Comparison of ENCODE assay signal across 10 cellular contexts in genomic region chr6:96468681-96469224, GRCh38. TPM values are rescaled to one million over a fixed set of nuclear protein-coding genes. Genes with fewer than 3 reads are reported as not detected.
A peak's percentile ranks its signal among the peaks of the same experiment; 100 is the strongest.
DNase-seq lines count a peak whose midpoint lies in the region; ATAC-seq, FAIRE-seq and TF ChIP-seq lines count a peak whose summit lies in the region.
"Had no signal": no experiment of that assay in that cellular context is flagged by ENCODE, and none has a peak within 500 bp of the region (broad histone marks: within the 10 kb centered on the region; RNA-seq: fewer than 3 reads in every experiment).

No MANE protein-coding gene starts in this region.

- TF ChIP-seq RAD21 in A549 (conservative IDR thresholded peaks at IDR 0.05 in 1 of 2, IDR thresholded peaks at IDR 0.05 in 1 of 2), result 0 out of 5 replicates have a peak, but pooled peaks of 1 of the 2 experiments have one; percentile 14

- H3K4me3 ChIP-seq in A549 (no peak overlapping the region), GM12864 (ENCODE audit: low read depth, low read length) (no peak overlapping the region), OCI-LY1 (ENCODE audit: low read depth, low read length, poor library complexity, severe bottlenecking) (no peak overlapping the region), lower leg skin (ENCODE audit: low read depth, poor library complexity, severe bottlenecking) (no peak overlapping the region)
- H3K4me3 ChIP-seq: gastrocnemius medialis had no signal

- H3K27me3 ChIP-seq in OCI-LY1 (ENCODE audit: insufficient read depth, low read length), result no peaks in the 10 kb centered on the region
- H3K27me3 ChIP-seq: gastrocnemius medialis had no signal

- H3K9me2 ChIP-seq in OCI-LY1 (ENCODE audit: low read depth, low read length), result no peaks in the 10 kb centered on the region

- TF ChIP-seq EP300 in A549 (IDR thresholded peaks at IDR 0.05), result no peak

- no peaks in the 10 kb centered on the region for H4K20me1 ChIP-seq in OCI-LY1 (ENCODE audit: insufficient read depth, low read length)

- CTCF ChIA-PET in A549 (lab: Yijun Ruan, JAX), result interaction anchor here (0.6 to 0.7 kb wide), 2 partner anchors 9 to 131 kb away, joined by 3 read pairs; no protein-coding TSS in a partner anchor

- H3K27ac ChIP-seq in A549 (no peak overlapping the region), OCI-LY1 (ENCODE audit: low read depth, low read length, poor library complexity, severe bottlenecking) (no peak overlapping the region)
- H3K27ac ChIP-seq: gastrocnemius medialis had no signal

- intact Hi-C loops in lower leg skin (cut with DNase I; ENCODE audit: low total_unique reads), result no loop called here

- POLR2A ChIA-PET in A549 (lab: Yijun Ruan, JAX), result no interaction called here

- H3K36me3 ChIP-seq in OCI-LY1 (ENCODE audit: insufficient read depth, low read length), result no peaks in the 10 kb centered on the region
- H3K36me3 ChIP-seq: gastrocnemius medialis had no signal

- 10% methylated on average over 2 of the region's 2 CpGs for WGBS in A549 (ENCODE audit: missing lambda C conversion rate)
- WGBS in lower leg skin, 2 donors, result 2 to 6% methylated on average over 2 of the region's 2 CpGs

- no peak for DNase-seq in A549 (ENCODE audit: low read depth in 1 of 2, low spot score in 1 of 2)
- DNase-seq in GM12864 (ENCODE audit: low read depth), result no peak
- no peak for DNase-seq in frontal cortex (ENCODE audit: low spot score in 2 of 2)
- DNase-seq in DMS79 treated with DMSO at 0.1 percent for 48 hours (lab: John Stamatoyannopoulos, UW), result no peak
- DNase-seq in HCEC 1CT, result no peak
- no peak for DNase-seq in lower leg skin (ENCODE audit: low spot score in 2 of 2)
- DNase-seq: DMS153, gastrocnemius medialis had no signal

- H3K4me2 ChIP-seq in A549, result no peak overlapping the region
- H3K4me2 ChIP-seq in OCI-LY1 (ENCODE audit: low read length), result no peak overlapping the region

- no peaks in the 10 kb centered on the region for H3K9me3 ChIP-seq in A549
- no peaks in the 10 kb centered on the region for H3K9me3 ChIP-seq in OCI-LY1 (ENCODE audit: low read length)
- H3K9me3 ChIP-seq: gastrocnemius medialis had no signal

- H3K9ac ChIP-seq in OCI-LY1 (ENCODE audit: low read length), result no peak overlapping the region

- H2AFZ ChIP-seq in OCI-LY1 (ENCODE audit: low read length), result no peak overlapping the region

- no peak for FAIRE-seq in A549 (lab: Jason Lieb, UNC)
- FAIRE-seq in frontal cortex (lab: Jason Lieb, UNC), result peak; percentile 83

- H3F3A ChIP-seq in OCI-LY1 (ENCODE audit: insufficient read depth, low read length), result no peaks in the 10 kb centered on the region

- peak; percentile 13; the same call in 1 of the 3 replicates for TF ChIP-seq CTCF in A549 (IDR thresholded peaks at IDR 0.05)
- TF ChIP-seq CTCF in GM12864 (IDR thresholded peaks at IDR 0.05; ENCODE audit: low read depth, low read length, missing control alignments), result peak; percentile 3
- TF ChIP-seq CTCF in OCI-LY1 (IDR thresholded peaks at IDR 0.05; ENCODE audit: low read length), result peak; percentile 49; the same call in 1 of the 2 replicates
- TF ChIP-seq CTCF in lower leg skin (IDR thresholded peaks at IDR 0.05), result no peak

- TF ChIP-seq POLR2A in A549 (IDR thresholded peaks at IDR 0.05; ENCODE audit: low read length) (no peak), lower leg skin (IDR thresholded peaks at IDR 0.05) (no peak)

- H3K4me1 ChIP-seq in A549 (no peaks in the 10 kb centered on the region), OCI-LY1 (ENCODE audit: insufficient read depth, low read length, severe bottlenecking) (no peaks in the 10 kb centered on the region)
- H3K4me1 ChIP-seq: gastrocnemius medialis had no signal

- H3K79me2 ChIP-seq in OCI-LY1 (ENCODE audit: insufficient read depth, low read length), result no peaks in the 10 kb centered on the region

- ATAC-seq in A549 (no peak), GM19035 (IDR thresholded peaks at IDR 0.05; ENCODE audit: unreplicated experiment) (no peak)
- ATAC-seq: gastrocnemius medialis had no signal

TF ChIP-seq in A549, 52 proteins besides CTCF, POLR2A, EP300 and RAD21:
- TF ChIP-seq NFE2L2 (conservative IDR thresholded peaks at IDR 0.05; ENCODE audit: low read length) (no peak), PHF8 (IDR thresholded peaks at IDR 0.05; ENCODE audit: borderline replicate concordance, low read depth) (no peak), BHLHE40 (IDR thresholded peaks at IDR 0.05; ENCODE audit: low read depth, low read length) (no peak), KDM5A (IDR thresholded peaks at IDR 0.05) (no peak), EHF (CRISPR knock-in tag; IDR thresholded peaks at IDR 0.05) (no peak), ZNF302 (CRISPR knock-in tag; IDR thresholded peaks at IDR 0.05) (no peak), HOXA7 (CRISPR knock-in tag; IDR thresholded peaks at IDR 0.05) (no peak), JUNB (IDR thresholded peaks at IDR 0.05) (no peak), HDAC2 (IDR thresholded peaks at IDR 0.05) (no peak), FOSL2 (IDR thresholded peaks at IDR 0.05) (no peak), FOSL2 (CRISPR knock-in tag; IDR thresholded peaks at IDR 0.05) (no peak), CEBPB (IDR thresholded peaks at IDR 0.05) (no peak), KDM1A (IDR thresholded peaks at IDR 0.05; ENCODE audit: low read depth) (no peak), FOSB (CRISPR knock-in tag; IDR thresholded peaks at IDR 0.05) (no peak), MAX (IDR thresholded peaks at IDR 0.05) (no peak), JUN (IDR thresholded peaks at IDR 0.05) (no peak)

RNA-seq across cellular contexts. Expression of gene UFL1, which starts 52.9 kb away (rescaled TPM):
- polyA plus RNA-seq in A549 (2011; rRNA removed), result 11.7 and 12.0 TPM in 2 replicates
- polyA plus RNA-seq in A549 (2012; cell fraction: cytosol; rRNA removed), result 0.95 and 1.2 TPM in 2 replicates
- polyA plus RNA-seq in A549 (2012; cell fraction: nucleus; rRNA removed), result 1.4 and 2.4 TPM in 2 replicates
- polyA plus RNA-seq in A549 (2017; fragmentation: RNase III; extraction: RNeasy Plus Mini Kit Qiagen cat#74134 plus additional on column Dnase treatment), result 8.5 to 9.5 TPM (median 8.8 TPM) in 3 replicates
- polyA minus RNA-seq in A549 (2011; rRNA and poly(A)+ RNA removed), result 2.9 and 3.2 TPM in 2 replicates
- 21.2 TPM for total RNA-seq in frontal cortex
- total RNA-seq in lower leg skin, result 10 to 100 TPM; 22.3 to 24.3 (median 23.2) TPM

Comparison
In these comparisons a context has a peak if more than half of its experiments do, and no peak if none do; other contexts are left out.
1. CTCF ChIP-seq: peak in A549 (single experiment), GM12864 (single experiment) and OCI-LY1 (single experiment); none in lower leg skin (0 of 3).